Comparison of ENCODE assay signal across 26 cellular contexts in genomic region chr11:73265853-73266643, GRCh38. TPM values are rescaled to one million over a fixed set of nuclear protein-coding genes. Genes with fewer than 3 reads are reported as not detected.
DNase-seq lines count a peak whose midpoint lies in the region; TF ChIP-seq lines count a peak whose summit lies in the region.
"Had no signal": no experiment of that assay in that cellular context is flagged by ENCODE, and none has a peak within 500 bp of the region (broad histone marks: within the 10 kb centered on the region; RNA-seq: fewer than 3 reads in every experiment).

No MANE protein-coding gene starts in this region.

- H3K4me3 ChIP-seq in H7 (ENCODE audit: insufficient read depth, low read depth, low read length) (no peak overlapping the region), skeletal muscle tissue (ENCODE audit: low read length in 3 of 3) (no peak overlapping the region), transverse colon (no peak overlapping the region)
- H3K4me3 ChIP-seq: GM12878, GM23248, right lobe of liver, SK-N-MC, thyroid gland had no signal

- H3K36me3 ChIP-seq in H7 (replicated peaks; ENCODE audit: control insufficient read depth, insufficient read depth, low read length): no peaks in the 10 kb centered on the region
- no peaks in the 10 kb centered on the region for H3K36me3 ChIP-seq in skeletal muscle tissue (ENCODE audit: control insufficient read depth in 3 of 3, insufficient read depth in 3 of 3, low read length in 3 of 3)
- no peaks in the 10 kb centered on the region for H3K36me3 ChIP-seq in transverse colon
- H3K36me3 ChIP-seq: right lobe of liver, thyroid gland, WERI-Rb-1 had no signal

- in situ Hi-C loops in transverse colon (cut with MboI; ENCODE audit: low pct_ligation_motif_present in 1 of 4, low pct_unique_long_range_greater_than_20kb in 1 of 4, low sequenced_read_pairs in 3 of 4): no loop called here

- TF ChIP-seq POLR2A in transverse colon (IDR thresholded peaks at IDR 0.05): no peak

- no peak for TF ChIP-seq EP300 in transverse colon (IDR thresholded peaks at IDR 0.05; ENCODE audit: low read depth)

- DNase-seq in H7: peak; percentile 16
- peak; percentile 45 for DNase-seq in mesenteric fat pad (ENCODE audit: low spot score)
- no peak for DNase-seq in NCI-H226
- DNase-seq in medulla oblongata (ENCODE audit: extremely low spot score): no peak
- DNase-seq in transverse colon: no peak
- DNase-seq in NCI-H1436 (lab: John Stamatoyannopoulos, UW): no peak
- DNase-seq: activated CD4-positive, alpha-beta memory T cell treated with anti-CD3 and anti-CD28 coated beads for 36 hours; activated naive CD4-positive, alpha-beta T cell treated with anti-CD3 and anti-CD28 coated beads, Interleukin-2, amount 50 U/mL, for 16 hours; activated T-cell treated with anti-CD3 and anti-CD28 coated beads, Interleukin-2, amount 50 U/mL, for 4 hours; anterior cingulate cortex; CD8-positive, alpha-beta T cell; cerebellar nuclear complex; DMS53; GM23248; KBM-7; left colon; nucleus accumbens; stimulated activated naive B cell treated with anti-CD40 and anti-IgM and Interleukin-4, amounts not matched to agents 10 μg/mL and 1 μg/mL and 100 μg/mL, for 72 hours; T-helper 2 cell; thyroid gland; WERI-Rb-1 had no signal

- H3K4me3 Mint-ChIP-seq in dendritic cell treated with granulocyte-macrophage colony-stimulating factor and Interleukin-4, amounts not matched to agents 40 ng/mL and 50 ng/mL, for 4 days: no peak overlapping the region
- H3K4me3 Mint-ChIP-seq: activated CD4-positive, alpha-beta memory T cell treated with anti-CD3 and anti-CD28 coated beads for 36 hours; activated T-cell treated with anti-CD3 and anti-CD28 coated beads, Interleukin-2, amount 50 U/mL, for 4 hours; CD8-positive, alpha-beta T cell; stimulated activated naive B cell treated with anti-CD40 and anti-IgM and Interleukin-4, amounts not matched to agents 10 μg/mL and 1 μg/mL and 100 μg/mL, for 72 hours had no signal

- peaks cover 46% of the 10 kb centered on the region for H3K27me3 Mint-ChIP-seq in dendritic cell treated with granulocyte-macrophage colony-stimulating factor and Interleukin-4, amounts not matched to agents 40 ng/mL and 50 ng/mL, for 4 days

- peak overlapping the region in 2 of 3 donors; percentile 45 for H3K9ac ChIP-seq in skeletal muscle tissue (ENCODE audit: low read depth in 1 of 3, low read length in 3 of 3)
- H3K9ac ChIP-seq: GM23248 had no signal

- H3K4me1 ChIP-seq in skeletal muscle tissue (ENCODE audit: control insufficient read depth in 3 of 3, insufficient read depth in 3 of 3, low read length in 3 of 3) (peaks cover 15 to 43% (median 23%) of the 10 kb centered on the region in 3 donors), transverse colon (peaks cover 0 to 16% (median 4%) of the 10 kb centered on the region in 4 donors)
- H3K4me1 ChIP-seq: right lobe of liver had no signal

- H3K27me3 ChIP-seq in H7 (ENCODE audit: control insufficient read depth, insufficient read depth, low read length): peaks cover 6% of the 10 kb centered on the region
- H3K27me3 ChIP-seq in skeletal muscle tissue (ENCODE audit: control insufficient read depth in 3 of 3, insufficient read depth in 3 of 3, low read length in 3 of 3): peaks cover 4 to 11% (median 5%) of the 10 kb centered on the region in 3 donors
- H3K27me3 ChIP-seq in transverse colon: peaks cover 33% of the 10 kb centered on the region
- H3K27me3 ChIP-seq: right lobe of liver, thyroid gland had no signal

- H3K9me3 Mint-ChIP-seq in dendritic cell treated with granulocyte-macrophage colony-stimulating factor and Interleukin-4, amounts not matched to agents 40 ng/mL and 50 ng/mL, for 4 days: no peaks in the 10 kb centered on the region
- H3K9me3 Mint-ChIP-seq: activated CD4-positive, alpha-beta memory T cell treated with anti-CD3 and anti-CD28 coated beads for 36 hours; activated T-cell treated with anti-CD3 and anti-CD28 coated beads, Interleukin-2, amount 50 U/mL, for 4 hours; CD8-positive, alpha-beta T cell; stimulated activated naive B cell treated with anti-CD40 and anti-IgM and Interleukin-4, amounts not matched to agents 10 μg/mL and 1 μg/mL and 100 μg/mL, for 72 hours had no signal

- intact Hi-C loops in dendritic cell treated with granulocyte-macrophage colony-stimulating factor and Interleukin-4, amounts not matched to agents 40 ng/mL and 50 ng/mL, for 4 days (cut with micrococcal nuclease): no loop called here
- intact Hi-C loops in transverse colon (cut with DNase I; ENCODE audit: low total_unique reads): no loop called here

- no peaks in the 10 kb centered on the region for H3K36me3 Mint-ChIP-seq in dendritic cell treated with granulocyte-macrophage colony-stimulating factor and Interleukin-4, amounts not matched to agents 40 ng/mL and 50 ng/mL, for 4 days (ENCODE audit: low read depth)
- H3K36me3 Mint-ChIP-seq: activated CD4-positive, alpha-beta memory T cell treated with anti-CD3 and anti-CD28 coated beads for 36 hours; CD8-positive, alpha-beta T cell; stimulated activated naive B cell treated with anti-CD40 and anti-IgM and Interleukin-4, amounts not matched to agents 10 μg/mL and 1 μg/mL and 100 μg/mL, for 72 hours had no signal

- H3K9me3 ChIP-seq in skeletal muscle tissue (ENCODE audit: control insufficient read depth in 3 of 3, low read length in 3 of 3): no peaks in the 10 kb centered on the region
- H3K9me3 ChIP-seq in transverse colon: no peaks in the 10 kb centered on the region
- H3K9me3 ChIP-seq: right lobe of liver, thyroid gland had no signal

- no peak overlapping the region for H3K27ac ChIP-seq in skeletal muscle tissue (ENCODE audit: low read depth, low read length)
- H3K27ac ChIP-seq in transverse colon: no peak overlapping the region
- H3K27ac ChIP-seq: GM23248, right lobe of liver, SK-N-MC, thyroid gland had no signal

- H3K27ac Mint-ChIP-seq in dendritic cell treated with granulocyte-macrophage colony-stimulating factor and Interleukin-4, amounts not matched to agents 40 ng/mL and 50 ng/mL, for 4 days: peak overlapping the region; percentile 63
- H3K27ac Mint-ChIP-seq: activated CD4-positive, alpha-beta memory T cell treated with anti-CD3 and anti-CD28 coated beads for 36 hours; CD8-positive, alpha-beta T cell; stimulated activated naive B cell treated with anti-CD40 and anti-IgM and Interleukin-4, amounts not matched to agents 10 μg/mL and 1 μg/mL and 100 μg/mL, for 72 hours had no signal

- H3K4me1 Mint-ChIP-seq in dendritic cell treated with granulocyte-macrophage colony-stimulating factor and Interleukin-4, amounts not matched to agents 40 ng/mL and 50 ng/mL, for 4 days (ENCODE audit: low read depth): peaks cover 74% of the 10 kb centered on the region

- no peak for TF ChIP-seq CTCF in transverse colon (IDR thresholded peaks at IDR 0.05)

- 86% methylated on average over 3 of the region's 3 CpGs; no CpG with 5 or more reads in 1 of the 2 donors for WGBS in transverse colon (ENCODE audit: low coverage in 1 of 2), 2 donors

RNA-seq across cellular contexts. Expression of gene P2RY6, which starts 6.1 kb away (rescaled TPM):
- 0.66 TPM in 1 of 2 replicates, not detected in the other for total RNA-seq in H7 (2014; rRNA removed; shearing (Covaris generic))
- total RNA-seq in mesenteric fat pad: 6.7 TPM
- total RNA-seq in skeletal muscle tissue: 2.1 TPM
- total RNA-seq in transverse colon: 1 to 10 TPM in 3 of 4 donors, not detected in 1; 1.1 to 1.6 (median 1.4) TPM
- total RNA-seq: activated CD4-positive, alpha-beta memory T cell treated with anti-CD3 and anti-CD28 coated beads for 36 hours; activated T-cell treated with anti-CD3 and anti-CD28 coated beads, Interleukin-2, amount 50 U/mL, for 4 hours; CD8-positive, alpha-beta T cell had no signal

RNA-seq across cellular contexts. Expression of gene ARHGEF17, which starts 42.0 kb away (rescaled TPM):
- total RNA-seq in H7 (2014; rRNA removed; shearing (Covaris generic)): 3.3 and 6.6 TPM in 2 replicates
- total RNA-seq in mesenteric fat pad: 49.8 TPM
- 19.3 TPM for total RNA-seq in skeletal muscle tissue
- total RNA-seq in transverse colon: 10 to 100 TPM; 12.0 to 44.9 (median 27.1) TPM

RNA-seq across cellular contexts. Expression of gene P2RY2, which starts 48.0 kb away (rescaled TPM):
- total RNA-seq in H7 (2014; rRNA removed; shearing (Covaris generic)): 0.11 and 0.35 TPM in 2 replicates
- total RNA-seq in mesenteric fat pad: 1.4 TPM
- 1.0 TPM for total RNA-seq in skeletal muscle tissue
- total RNA-seq in transverse colon: 10 to 100 TPM in 3 of 4 donors, 1 to 10 TPM in 1; 8.6 to 21.4 (median 12.6) TPM
- total RNA-seq: activated CD4-positive, alpha-beta memory T cell treated with anti-CD3 and anti-CD28 coated beads for 36 hours; activated T-cell treated with anti-CD3 and anti-CD28 coated beads, Interleukin-2, amount 50 U/mL, for 4 hours; CD8-positive, alpha-beta T cell; GM23248 had no signal

Comparison
In these comparisons a context has a peak if more than half of its experiments do, and no peak if none do; other contexts are left out.
1. DNase-seq: peak in H7 (single experiment) and mesenteric fat pad (single experiment); none in NCI-H226 (single experiment), medulla oblongata (single experiment), transverse colon (single experiment) and NCI-H1436 (single experiment).